8 cellular contexts compared by ENCODE assay signal in the genomic region with DNA sequence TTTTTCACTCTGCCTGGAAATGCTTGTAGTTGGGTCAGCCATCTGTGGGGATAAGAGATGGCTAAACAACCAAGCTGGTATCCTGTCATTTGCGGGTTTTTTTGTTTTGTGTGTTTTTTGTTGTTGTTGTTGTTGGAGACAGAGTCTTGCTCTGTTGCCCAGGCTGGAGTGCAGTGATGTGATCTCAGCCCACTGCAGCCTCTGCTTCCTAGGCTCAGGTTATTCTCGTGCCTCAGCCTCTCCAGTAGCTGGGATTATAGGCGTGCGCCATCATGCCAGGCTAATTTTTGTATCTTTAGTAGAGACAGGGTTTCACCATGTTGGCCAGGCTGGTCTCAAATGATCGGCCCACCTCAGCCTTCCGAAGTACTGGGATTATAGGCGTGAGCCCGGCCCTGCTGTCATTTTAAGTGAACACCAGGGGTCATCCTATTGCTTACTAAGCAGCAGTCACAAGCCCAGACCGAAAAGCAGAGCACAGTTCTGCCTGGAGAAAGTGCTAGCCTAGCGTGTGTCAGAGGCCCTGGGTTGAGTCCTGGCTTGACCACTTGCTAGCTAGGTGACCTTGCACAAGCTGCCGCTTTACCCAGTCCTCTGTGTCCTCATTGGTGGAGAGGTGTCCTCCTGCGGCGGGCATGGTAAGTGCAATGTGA. TPM values are rescaled to one million over a fixed set of nuclear protein-coding genes. Genes with fewer than 3 reads are reported as not detected.
DNase-seq lines count a peak whose midpoint lies in the region; ATAC-seq, FAIRE-seq and TF ChIP-seq lines count a peak whose summit lies in the region.

No MANE protein-coding gene starts in this region.

- H3K79me2 ChIP-seq in H1 (ENCODE audit: control insufficient read depth in 1 of 2, insufficient read depth in 2 of 2, low read length in 2 of 2), result peaks cover 12 to 49% of the 10 kb centered on the region in 2 experiments

- no peak overlapping the region for H2BK20ac ChIP-seq in H1 (ENCODE audit: low read length)

- no peak overlapping the region for H4K91ac ChIP-seq in H1 (replicated peaks; ENCODE audit: insufficient read length, low read length)

- ATAC-seq in natural killer cell treated with Interleukin-12 subunit alpha and Interleukin-12 subunit beta and Interleukin-15 and Interleukin-18, amount 100 ng/mL, for 72 hours, result no peak
- no peak for ATAC-seq in GM18502 (IDR thresholded peaks at IDR 0.05; ENCODE audit: poor library complexity, unreplicated experiment)
- no peak for ATAC-seq in GM19467 (IDR thresholded peaks at IDR 0.05; ENCODE audit: unreplicated experiment)
- ATAC-seq in GM21825 (IDR thresholded peaks at IDR 0.05; ENCODE audit: unreplicated experiment), result no peak

- no peak overlapping the region for H2BK5ac ChIP-seq in H1 (ENCODE audit: low read depth, low read length)

- H3K56ac ChIP-seq in H1 (replicated peaks; ENCODE audit: insufficient read length, low read depth, low read length), result no peak overlapping the region

- no peak overlapping the region for H2AK5ac ChIP-seq in H1 (ENCODE audit: low read depth, low read length)

- CTCF ChIA-PET in H1 (lab: Charles Lee; ENCODE audit: partially characterized antibody), result interaction anchor here (0.7 to 4.6 kb wide), 18 partner anchors 8 to 177 kb away, joined by 3 to 58 read pairs (median 4); no protein-coding TSS in a partner anchor

- H2AFZ ChIP-seq in H1 (ENCODE audit: low read length), result no peak overlapping the region

- no peak overlapping the region for H4K5ac ChIP-seq in H1 (ENCODE audit: insufficient read length, low read depth, low read length)

- peaks cover 48 to 50% of the 10 kb centered on the region in 2 donors for H3K4me1 Mint-ChIP-seq in natural killer cell treated with Interleukin-12 subunit alpha and Interleukin-12 subunit beta and Interleukin-15 and Interleukin-18, amount 100 ng/mL, for 72 hours (ENCODE audit: low read depth in 2 of 2)

- TF ChIP-seq POLR2A in GM12891 (IDR thresholded peaks at IDR 0.05; ENCODE audit: low read depth, low read length), result no peak
- TF ChIP-seq POLR2A in H1 (IDR thresholded peaks at IDR 0.05; ENCODE audit: control extremely low read depth in 1 of 2, low read depth in 2 of 2, low read length in 2 of 2), result no peak

- H3K79me1 ChIP-seq in H1 (ENCODE audit: low read depth, low read length), result peaks cover 23% of the 10 kb centered on the region

- peak; percentile 19 to 64 (median 64) for TF ChIP-seq CTCF in H1 (IDR thresholded peaks at IDR 0.05; ENCODE audit: control extremely low read depth in 1 of 3, insufficient read depth in 1 of 3, low read depth in 1 of 3, low read length in 3 of 3)

- 92% methylated on average over 13 of the region's 13 CpGs; no CpG with 5 or more reads in 1 of the 2 experiments for WGBS in H1 (ENCODE audit: extremely low coverage in 1 of 2, insufficient coverage in 1 of 2, insufficient read length in 1 of 2, insufficient replicate concordance in 2 of 2, low coverage in 1 of 2, low lambda C conversion rate in 2 of 2, missing lambda C conversion rate in 1 of 2), 2 experiments

- no peak overlapping the region for H4K8ac ChIP-seq in H1 (ENCODE audit: extremely low read depth, insufficient read depth, low read length)

- no peak overlapping the region for H3K4me2 ChIP-seq in H1 (ENCODE audit: insufficient read depth in 1 of 2, low read depth in 2 of 2, low read length in 2 of 2)

- FAIRE-seq in GM12891 (lab: Jason Lieb, UNC) (peak; percentile 94), H1 (lab: Jason Lieb, UNC) (peak; percentile 36)

- no peak overlapping the region for H3K18ac ChIP-seq in H1 (ENCODE audit: extremely low read depth, low read length)

- peaks cover 11 to 20% (median 15%) of the 10 kb centered on the region in 4 experiments for H3K36me3 ChIP-seq in H1 (ENCODE audit: control insufficient read depth in 2 of 4, insufficient read depth in 4 of 4, low read length in 3 of 4)

- H3K14ac ChIP-seq in H1 (ENCODE audit: insufficient read length), result no peak overlapping the region

- H2BK120ac ChIP-seq in H1 (replicated peaks; ENCODE audit: low read depth, low read length), result no peak overlapping the region

- H2BK12ac ChIP-seq in H1 (ENCODE audit: low read depth, low read length), result no peak overlapping the region

- H3K23ac ChIP-seq in H1 (ENCODE audit: insufficient read length), result no peak overlapping the region

- POLR2A ChIA-PET in H1 (lab: Charles Lee; ENCODE audit: partially characterized antibody), result interaction anchor here (1.0 to 8.8 kb wide), 6 partner anchors 12 to 95 kb away, joined by 3 to 52 read pairs (median 3); no protein-coding TSS in a partner anchor

- no peak overlapping the region for H3K4me3 ChIP-seq in H1 (ENCODE audit: extremely low read depth in 1 of 4, insufficient read depth in 2 of 4, low read depth in 3 of 4, low read length in 4 of 4)

- H3K36me3 Mint-ChIP-seq in natural killer cell treated with Interleukin-12 subunit alpha and Interleukin-12 subunit beta and Interleukin-15 and Interleukin-18, amount 100 ng/mL, for 72 hours, result peaks cover 5% of the 10 kb centered on the region

- no peak overlapping the region; a peak in 1 of 7 replicates for H3K9ac ChIP-seq in H1 (replicated peaks in 1 of 4; ENCODE audit: extremely low read depth in 1 of 4, low read depth in 3 of 4, low read length in 3 of 4)

- TF ChIP-seq EP300 in H1 (IDR thresholded peaks at IDR 0.05; ENCODE audit: borderline replicate concordance in 1 of 2, low read depth in 2 of 2, low read length in 2 of 2), result no peak

- peaks cover 0 to 10% (median 3%) of the 10 kb centered on the region in 4 experiments; a peak in 3 of 7 replicates for H3K4me1 ChIP-seq in H1 (replicated peaks in 1 of 4; ENCODE audit: control insufficient read depth in 3 of 4, insufficient read depth in 4 of 4, low read length in 3 of 4)

- no peak overlapping the region for H3K27ac Mint-ChIP-seq in natural killer cell treated with Interleukin-12 subunit alpha and Interleukin-12 subunit beta and Interleukin-15 and Interleukin-18, amount 100 ng/mL, for 72 hours

- peaks cover 12 to 36% of the 10 kb centered on the region in 2 experiments for H4K20me1 ChIP-seq in H1 (replicated peaks in 1 of 2; ENCODE audit: control insufficient read depth in 1 of 2, insufficient read depth in 2 of 2, low read length in 2 of 2)

- no peaks in the 10 kb centered on the region for H3K23me2 ChIP-seq in H1 (ENCODE audit: low read depth, low read length)

- DNase-seq in AML-193 (lab: John Stamatoyannopoulos, UW) (peak; percentile 13 to 46), GM12891 (ENCODE audit: insufficient read length, low spot score) (no peak), RKO (ENCODE audit: low spot score) (peak; percentile 60), H1 (ENCODE audit: low read depth in 1 of 2, low spot score in 2 of 2) (peak in 1 of 2 experiments; percentile 17)
- DNase-seq in natural killer cell treated with Interleukin-12 subunit alpha and Interleukin-12 subunit beta and Interleukin-15 and Interleukin-18, amount 100 ng/mL, for 72 hours (ENCODE audit: low spot score), result peak; percentile 39

- H2BK15ac ChIP-seq in H1 (ENCODE audit: low read length), result no peak overlapping the region

- H3K27ac ChIP-seq in H1 (ENCODE audit: low read depth, low read length), result no peak overlapping the region

- peak; percentile 61 to 69 for TF ChIP-seq RAD21 in H1 (IDR thresholded peaks at IDR 0.05 in 1 of 2, conservative IDR thresholded peaks at IDR 0.05 in 1 of 2; ENCODE audit: low read depth in 2 of 2, low read length in 2 of 2)

- no peaks in the 10 kb centered on the region for H3K9me3 ChIP-seq in H1 (ENCODE audit: insufficient read depth in 2 of 2, low read depth in 1 of 2, low read length in 1 of 2)

- no peaks in the 10 kb centered on the region for H3K27me3 ChIP-seq in H1 (replicated peaks in 1 of 4; ENCODE audit: control insufficient read depth in 3 of 4, extremely low read depth in 1 of 4, insufficient read depth in 3 of 4, low read length in 3 of 4)

- no peaks in the 10 kb centered on the region for H3K9me3 Mint-ChIP-seq in natural killer cell treated with Interleukin-12 subunit alpha and Interleukin-12 subunit beta and Interleukin-15 and Interleukin-18, amount 100 ng/mL, for 72 hours

- no peak overlapping the region for H3K4me3 Mint-ChIP-seq in natural killer cell treated with Interleukin-12 subunit alpha and Interleukin-12 subunit beta and Interleukin-15 and Interleukin-18, amount 100 ng/mL, for 72 hours

- no peak overlapping the region for H3K4ac ChIP-seq in H1 (replicated peaks; ENCODE audit: insufficient read length, low read depth, low read length)

- no peaks in the 10 kb centered on the region for H3K27me3 Mint-ChIP-seq in natural killer cell treated with Interleukin-12 subunit alpha and Interleukin-12 subunit beta and Interleukin-15 and Interleukin-18, amount 100 ng/mL, for 72 hours

RNA-seq across cellular contexts. Expression of a gene that starts 4.6 kb away (rescaled TPM):
- 7.8 TPM for polyA plus RNA-seq in GM12891 (2012; ENCODE audit: low read depth, missing spikeins)
- total RNA-seq in H1 (2021; fragmentation: NEBNext Ultra II Directional; extraction: Animal tissue kit (Norgen Biotek cat#: 25700)), result 18.5 and 19.0 TPM in 2 replicates
- polyA plus RNA-seq in H1 (2011; rRNA removed), result 6.9 and 8.9 TPM in 2 replicates
- 7.6 TPM for polyA plus RNA-seq in H1 (2011; cell fraction: cytosol; rRNA removed)
- polyA plus RNA-seq in H1 (2011; cell fraction: nucleus; rRNA removed), result 10.9 TPM
- polyA plus RNA-seq in H1 (2012, experiment 1 of 2), result 9.6 to 12.8 TPM (median 12.4 TPM) in 4 replicates
- 4.8 TPM for polyA plus RNA-seq in H1 (2012, experiment 2 of 2)
- polyA plus RNA-seq in H1 (2013, experiment 1 of 2), result 8.2 TPM
- 7.7 TPM for polyA plus RNA-seq in H1 (2013, experiment 2 of 2)
- polyA minus RNA-seq in H1 (2011; rRNA and poly(A)+ RNA removed), result 23.2 and 26.9 TPM in 2 replicates
- 11.1 TPM for polyA minus RNA-seq in H1 (2011; cell fraction: cytosol; rRNA and poly(A)+ RNA removed)
- polyA minus RNA-seq in H1 (2011; cell fraction: nucleus; rRNA and poly(A)+ RNA removed), result 14.6 TPM
- 10 to 100 TPM; 29.1 to 32.1 TPM for total RNA-seq in natural killer cell treated with Interleukin-12 subunit alpha and Interleukin-12 subunit beta and Interleukin-15 and Interleukin-18, amount 100 ng/mL, for 72 hours

RNA-seq across cellular contexts. Expression of a gene that starts 4.9 kb away (rescaled TPM):
- 19.0 TPM for polyA plus RNA-seq in GM12891 (2012; ENCODE audit: low read depth, missing spikeins)
- total RNA-seq in H1 (2021; fragmentation: NEBNext Ultra II Directional; extraction: Animal tissue kit (Norgen Biotek cat#: 25700)), result 46.2 and 54.3 TPM in 2 replicates
- 21.5 and 23.4 TPM in 2 replicates for polyA plus RNA-seq in H1 (2011; rRNA removed)
- polyA plus RNA-seq in H1 (2011; cell fraction: cytosol; rRNA removed), result 24.9 TPM
- 40.5 TPM for polyA plus RNA-seq in H1 (2011; cell fraction: nucleus; rRNA removed)
- 36.7 to 39.0 TPM (median 38.6 TPM) in 4 replicates for polyA plus RNA-seq in H1 (2012, experiment 1 of 2)
- 27.9 TPM for polyA plus RNA-seq in H1 (2012, experiment 2 of 2)
- polyA plus RNA-seq in H1 (2013, experiment 1 of 2), result 24.5 TPM
- 22.6 TPM for polyA plus RNA-seq in H1 (2013, experiment 2 of 2)
- polyA minus RNA-seq in H1 (2011; rRNA and poly(A)+ RNA removed), result 72.0 and 81.1 TPM in 2 replicates
- 26.3 TPM for polyA minus RNA-seq in H1 (2011; cell fraction: cytosol; rRNA and poly(A)+ RNA removed)
- polyA minus RNA-seq in H1 (2011; cell fraction: nucleus; rRNA and poly(A)+ RNA removed), result 55.5 TPM
- 100 to 1,000 TPM in 1 of 2 donors, 10 to 100 TPM in 1; 65.6 to 144 TPM for total RNA-seq in natural killer cell treated with Interleukin-12 subunit alpha and Interleukin-12 subunit beta and Interleukin-15 and Interleukin-18, amount 100 ng/mL, for 72 hours

RNA-seq across cellular contexts. Expression of a gene that starts 43.6 kb away (rescaled TPM):
- polyA plus RNA-seq in GM12891 (2012; ENCODE audit: low read depth, missing spikeins), result 18.3 TPM
- 38.0 and 39.3 TPM in 2 replicates for total RNA-seq in H1 (2021; fragmentation: NEBNext Ultra II Directional; extraction: Animal tissue kit (Norgen Biotek cat#: 25700))
- 30.7 and 31.9 TPM in 2 replicates for polyA plus RNA-seq in H1 (2011; rRNA removed)
- polyA plus RNA-seq in H1 (2011; cell fraction: cytosol; rRNA removed), result 34.5 TPM
- 52.6 TPM for polyA plus RNA-seq in H1 (2011; cell fraction: nucleus; rRNA removed)
- 32.8 to 39.7 TPM (median 36.5 TPM) in 4 replicates for polyA plus RNA-seq in H1 (2012, experiment 1 of 2)
- 30.7 TPM for polyA plus RNA-seq in H1 (2012, experiment 2 of 2)
- polyA plus RNA-seq in H1 (2013, experiment 1 of 2), result 27.3 TPM
- 24.1 TPM for polyA plus RNA-seq in H1 (2013, experiment 2 of 2)
- 36.3 and 41.1 TPM in 2 replicates for polyA minus RNA-seq in H1 (2011; rRNA and poly(A)+ RNA removed)
- 19.5 TPM for polyA minus RNA-seq in H1 (2011; cell fraction: cytosol; rRNA and poly(A)+ RNA removed)
- 37.4 TPM for polyA minus RNA-seq in H1 (2011; cell fraction: nucleus; rRNA and poly(A)+ RNA removed)
- total RNA-seq in natural killer cell treated with Interleukin-12 subunit alpha and Interleukin-12 subunit beta and Interleukin-15 and Interleukin-18, amount 100 ng/mL, for 72 hours, result 10 to 100 TPM; 24.8 to 70.6 TPM

RNA-seq across cellular contexts. Expression of a gene that starts 57.8 kb away (rescaled TPM):
- polyA plus RNA-seq in GM12891 (2012; ENCODE audit: low read depth, missing spikeins), result not detected
- total RNA-seq in H1 (2021; fragmentation: NEBNext Ultra II Directional; extraction: Animal tissue kit (Norgen Biotek cat#: 25700)), result not detected in 2 replicates
- polyA plus RNA-seq in H1 (2011; rRNA removed), result 0.06 and 0.13 TPM in 2 replicates
- 0.22 TPM for polyA plus RNA-seq in H1 (2011; cell fraction: cytosol; rRNA removed)
- 0.29 TPM for polyA plus RNA-seq in H1 (2011; cell fraction: nucleus; rRNA removed)
- not detected in 4 replicates for polyA plus RNA-seq in H1 (2012, experiment 1 of 2)
- not detected for polyA plus RNA-seq in H1 (2012, experiment 2 of 2)
- polyA plus RNA-seq in H1 (2013, experiment 1 of 2), result not detected
- 0.09 TPM for polyA plus RNA-seq in H1 (2013, experiment 2 of 2)
- 0.69 TPM in 1 of 2 replicates, not detected in the other for polyA minus RNA-seq in H1 (2011; rRNA and poly(A)+ RNA removed)
- polyA minus RNA-seq in H1 (2011; cell fraction: cytosol; rRNA and poly(A)+ RNA removed), result not detected
- not detected for polyA minus RNA-seq in H1 (2011; cell fraction: nucleus; rRNA and poly(A)+ RNA removed)
- total RNA-seq in natural killer cell treated with Interleukin-12 subunit alpha and Interleukin-12 subunit beta and Interleukin-15 and Interleukin-18, amount 100 ng/mL, for 72 hours, result not detected

RNA-seq across cellular contexts. Expression of a gene that starts 59.3 kb away (rescaled TPM):
- polyA plus RNA-seq in GM12891 (2012; ENCODE audit: low read depth, missing spikeins), result 3.6 TPM
- 9.9 and 12.4 TPM in 2 replicates for total RNA-seq in H1 (2021; fragmentation: NEBNext Ultra II Directional; extraction: Animal tissue kit (Norgen Biotek cat#: 25700))
- 24.9 and 39.6 TPM in 2 replicates for polyA plus RNA-seq in H1 (2011; rRNA removed)
- 25.9 TPM for polyA plus RNA-seq in H1 (2011; cell fraction: cytosol; rRNA removed)
- polyA plus RNA-seq in H1 (2011; cell fraction: nucleus; rRNA removed), result 28.3 TPM
- polyA plus RNA-seq in H1 (2012, experiment 1 of 2), result 6.3 to 11.5 TPM (median 11.1 TPM) in 4 replicates
- polyA plus RNA-seq in H1 (2012, experiment 2 of 2), result 9.9 TPM
- polyA plus RNA-seq in H1 (2013, experiment 1 of 2), result 4.7 TPM
- 4.4 TPM for polyA plus RNA-seq in H1 (2013, experiment 2 of 2)
- polyA minus RNA-seq in H1 (2011; rRNA and poly(A)+ RNA removed), result 10.8 and 14.9 TPM in 2 replicates
- 20.9 TPM for polyA minus RNA-seq in H1 (2011; cell fraction: cytosol; rRNA and poly(A)+ RNA removed)
- polyA minus RNA-seq in H1 (2011; cell fraction: nucleus; rRNA and poly(A)+ RNA removed), result 23.0 TPM
- total RNA-seq in natural killer cell treated with Interleukin-12 subunit alpha and Interleukin-12 subunit beta and Interleukin-15 and Interleukin-18, amount 100 ng/mL, for 72 hours, result 1 to 10 TPM; 6.8 to 8.1 TPM
